Comparison of ENCODE assay signal across 8 cellular contexts in the genomic region with DNA sequence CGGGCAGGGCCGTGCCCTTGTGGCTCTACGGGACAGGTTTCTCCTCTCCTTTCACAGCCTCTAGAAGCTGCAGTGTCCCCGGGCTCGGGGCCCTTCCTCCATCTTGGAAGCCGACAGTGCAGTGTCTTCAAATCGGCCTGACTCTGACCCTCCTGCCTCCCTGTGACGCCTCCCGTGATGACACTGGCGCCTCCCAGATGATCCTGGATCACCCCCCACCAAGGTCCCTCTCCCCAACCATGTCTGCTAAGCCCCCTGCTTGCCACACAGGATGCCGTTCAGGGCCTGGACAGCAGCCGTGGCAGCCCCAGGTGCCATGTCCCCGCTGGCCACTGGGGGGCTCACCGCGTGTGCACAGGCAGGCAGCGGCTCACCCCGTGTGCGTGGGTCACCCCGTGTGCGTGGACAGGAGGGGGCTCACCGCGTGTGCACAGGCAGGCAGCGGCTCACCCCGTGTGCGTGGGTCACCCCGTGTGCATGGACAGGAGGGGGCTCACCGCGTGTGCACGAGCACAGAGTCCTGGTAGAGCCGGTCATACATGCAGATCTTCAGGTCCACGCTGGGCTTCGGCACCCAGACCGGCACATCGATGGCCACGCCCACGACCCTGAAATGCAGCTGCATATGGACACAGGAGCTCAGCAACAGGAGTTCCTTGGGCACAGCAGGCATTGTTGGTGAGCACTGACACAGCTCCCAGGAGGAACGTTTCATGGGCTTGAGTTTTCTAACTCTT. TPM values are rescaled to one million over a fixed set of nuclear protein-coding genes. Genes with fewer than 3 reads are reported as not detected.
DNase-seq lines count a peak whose midpoint lies in the region; ATAC-seq, FAIRE-seq and TF ChIP-seq lines count a peak whose summit lies in the region.

No MANE protein-coding gene starts in this region.

- in situ Hi-C loops in GM13977 (cut with MboI; ENCODE audit: low pct_unique_long_range_greater_than_20kb, low sequenced_read_pairs, unreplicated experiment), result no loop called here

- no peak for FAIRE-seq in A549 (lab: Jason Lieb, UNC)

- H3K4me3 Mint-ChIP-seq in activated T-helper 17 cell treated with anti-CD3 and anti-CD28 coated beads, Interleukin-2, amount 50 U/mL, for 72 hours, result peak overlapping the region; percentile 14

- peak; percentile 94 to 97 for ATAC-seq in A549
- peak; percentile 89 for ATAC-seq in activated T-helper 17 cell treated with anti-CD3 and anti-CD28 coated beads, Interleukin-2, amount 50 U/mL, for 72 hours (replicated peaks)
- no peak for ATAC-seq in HG02763 (IDR thresholded peaks at IDR 0.05; ENCODE audit: unreplicated experiment)
- no peak for ATAC-seq in HG03439 (IDR thresholded peaks at IDR 0.05; ENCODE audit: unreplicated experiment)

- TF ChIP-seq CTCF in A549 (IDR thresholded peaks at IDR 0.05) (peak; percentile 67), GM13977 (IDR thresholded peaks at IDR 0.05; ENCODE audit: extremely low read depth, insufficient read depth, missing control alignments) (peak; percentile 85)

- H3K4me1 Mint-ChIP-seq in activated T-helper 17 cell treated with anti-CD3 and anti-CD28 coated beads, Interleukin-2, amount 50 U/mL, for 72 hours, result no peaks in the 10 kb centered on the region

- no peaks in the 10 kb centered on the region for H3K36me3 Mint-ChIP-seq in activated T-helper 17 cell treated with anti-CD3 and anti-CD28 coated beads, Interleukin-2, amount 50 U/mL, for 72 hours (ENCODE audit: low read depth)

- intact Hi-C loops in posterior vena cava (cut with DNase I), result loop anchor here in 1 of 2 donors (5.0 kb wide), 1 partner anchor 103 kb away; no protein-coding TSS in a partner anchor

- WGBS in A549 (ENCODE audit: missing lambda C conversion rate), result 22% methylated on average over 11 of the region's 37 CpGs

- CTCF ChIA-PET in A549 (lab: Yijun Ruan, JAX), result interaction anchor here (0.5 to 12.7 kb wide), 16 partner anchors 9 to 230 kb away, joined by 3 to 127 read pairs (median 4); no protein-coding TSS in a partner anchor

- no peak for TF ChIP-seq EP300 in A549 (IDR thresholded peaks at IDR 0.05)

- TF ChIP-seq RAD21 in A549 (conservative IDR thresholded peaks at IDR 0.05 in 1 of 2, IDR thresholded peaks at IDR 0.05 in 1 of 2), result peak; percentile 37 to 42; a peak in 3 of 5 replicates

- H3K9me3 Mint-ChIP-seq in activated T-helper 17 cell treated with anti-CD3 and anti-CD28 coated beads, Interleukin-2, amount 50 U/mL, for 72 hours, result no peaks in the 10 kb centered on the region

- peak overlapping the region in 1 of 2 experiments; percentile 57; a peak in 3 of 6 replicates for H3K27ac ChIP-seq in A549

- no peak for TF ChIP-seq POLR2A in A549 (IDR thresholded peaks at IDR 0.05; ENCODE audit: low read length)

- DNase-seq in A549 (ENCODE audit: low read depth in 1 of 2, low spot score in 1 of 2) (peak; percentile 64 to 71), GM13977 (ENCODE audit: low spot score) (peak; percentile 79), OCI-M1 (lab: John Stamatoyannopoulos, UW) (peak; percentile 57), germinal center (ENCODE audit: low spot score) (peak; percentile 57), posterior vena cava (ENCODE audit: low spot score) (peak; percentile 87)

- H3K4me2 ChIP-seq in A549, result peak overlapping the region; percentile 67

- no peaks in the 10 kb centered on the region for H3K4me1 ChIP-seq in A549

- no peak overlapping the region for H3K27ac Mint-ChIP-seq in activated T-helper 17 cell treated with anti-CD3 and anti-CD28 coated beads, Interleukin-2, amount 50 U/mL, for 72 hours

- peaks cover 3% of the 10 kb centered on the region for H3K27me3 Mint-ChIP-seq in activated T-helper 17 cell treated with anti-CD3 and anti-CD28 coated beads, Interleukin-2, amount 50 U/mL, for 72 hours

- 0 out of 3 replicates have a peak overlapping the region, but pooled peaks have one; percentile 11 for H3K4me3 ChIP-seq in A549

- H3K9me3 ChIP-seq in A549, result no peaks in the 10 kb centered on the region

- POLR2A ChIA-PET in A549 (lab: Yijun Ruan, JAX), result no interaction called here

TF ChIP-seq in A549, 52 proteins besides CTCF, POLR2A, EP300 and RAD21 (continues in another document):
- TF ChIP-seq CBX8 (IDR thresholded peaks at IDR 0.05), result no peak
- no peak for TF ChIP-seq CEBPB (IDR thresholded peaks at IDR 0.05)
- TF ChIP-seq NFE2L2 (conservative IDR thresholded peaks at IDR 0.05; ENCODE audit: low read length), result no peak
- TF ChIP-seq RCOR1 (IDR thresholded peaks at IDR 0.05; ENCODE audit: low read depth, low read length), result no peak
- TF ChIP-seq CBX2 (IDR thresholded peaks at IDR 0.05; ENCODE audit: borderline replicate concordance, low read depth), result no peak
- TF ChIP-seq ZC3H11A (IDR thresholded peaks at IDR 0.05), result no peak
- no peak for TF ChIP-seq ZFP36 (IDR thresholded peaks at IDR 0.05; ENCODE audit: borderline replicate concordance, partially characterized antibody)
- TF ChIP-seq CHD4 (IDR thresholded peaks at IDR 0.05; ENCODE audit: borderline replicate concordance), result no peak
- peak; percentile 72 for TF ChIP-seq SMC3 (IDR thresholded peaks at IDR 0.05)
- no peak for TF ChIP-seq HDAC2 (IDR thresholded peaks at IDR 0.05)
- TF ChIP-seq, protein P1, sequence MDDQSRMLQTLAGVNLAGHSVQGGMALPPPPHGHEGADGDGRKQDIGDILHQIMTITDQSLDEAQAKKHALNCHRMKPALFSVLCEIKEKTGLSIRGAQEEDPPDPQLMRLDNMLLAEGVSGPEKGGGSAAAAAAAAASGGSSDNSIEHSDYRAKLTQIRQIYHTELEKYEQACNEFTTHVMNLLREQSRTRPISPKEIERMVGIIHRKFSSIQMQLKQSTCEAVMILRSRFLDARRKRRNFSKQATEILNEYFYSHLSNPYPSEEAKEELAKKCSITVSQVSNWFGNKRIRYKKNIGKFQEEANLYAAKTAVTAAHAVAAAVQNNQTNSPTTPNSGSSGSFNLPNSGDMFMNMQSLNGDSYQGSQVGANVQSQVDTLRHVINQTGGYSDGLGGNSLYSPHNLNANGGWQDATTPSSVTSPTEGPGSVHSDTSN (IDR thresholded peaks at IDR 0.05), result no peak

RNA-seq across cellular contexts. Expression of a gene that starts 24.9 kb away (rescaled TPM):
- polyA plus RNA-seq in A549 (2011; rRNA removed) (0.41 and 0.52 TPM in 2 replicates), A549 (2017; fragmentation: RNase III; extraction: RNeasy Plus Mini Kit Qiagen cat#74134 plus additional on column Dnase treatment) (0.36 to 0.38 TPM (median 0.37 TPM) in 3 replicates)
- 1.5 and 2.1 TPM in 2 replicates for polyA plus RNA-seq in A549 (2012; cell fraction: cytosol; rRNA removed)
- polyA plus RNA-seq in A549 (2012; cell fraction: nucleus; rRNA removed), result 2.4 and 3.5 TPM in 2 replicates
- polyA minus RNA-seq in A549 (2011; rRNA and poly(A)+ RNA removed), result 0.54 TPM in 1 of 2 replicates, not detected in the other
- 1 to 10 TPM; 1.8 to 2.0 TPM for total RNA-seq in activated T-helper 17 cell treated with anti-CD3 and anti-CD28 coated beads, Interleukin-2, amount 50 U/mL, for 72 hours
- total RNA-seq in posterior vena cava, result not detected

RNA-seq across cellular contexts. Expression of a gene that starts 28.9 kb away (rescaled TPM):
- 0.29 and 0.49 TPM in 2 replicates for polyA plus RNA-seq in A549 (2011; rRNA removed)
- 0.08 and 0.12 TPM in 2 replicates for polyA plus RNA-seq in A549 (2012; cell fraction: cytosol; rRNA removed)
- 2.3 and 2.7 TPM in 2 replicates for polyA plus RNA-seq in A549 (2012; cell fraction: nucleus; rRNA removed)
- 0.35 to 0.55 TPM (median 0.49 TPM) in 3 replicates for polyA plus RNA-seq in A549 (2017; fragmentation: RNase III; extraction: RNeasy Plus Mini Kit Qiagen cat#74134 plus additional on column Dnase treatment)
- not detected in 2 replicates for polyA minus RNA-seq in A549 (2011; rRNA and poly(A)+ RNA removed)
- total RNA-seq in activated T-helper 17 cell treated with anti-CD3 and anti-CD28 coated beads, Interleukin-2, amount 50 U/mL, for 72 hours, result 1 to 10 TPM in 1 of 2 donors, under 1 TPM in 1; 0.86 to 1.7 TPM
- under 1 TPM in 1 of 2 donors, not detected in 1; 0.37 TPM for total RNA-seq in posterior vena cava

RNA-seq across cellular contexts. Expression of a gene that starts 53.1 kb away (rescaled TPM):
- polyA plus RNA-seq in A549 (2011; rRNA removed), result 270 and 294 TPM in 2 replicates
- 247 and 286 TPM in 2 replicates for polyA plus RNA-seq in A549 (2012; cell fraction: cytosol; rRNA removed)
- polyA plus RNA-seq in A549 (2012; cell fraction: nucleus; rRNA removed), result 176 and 181 TPM in 2 replicates
- polyA plus RNA-seq in A549 (2017; fragmentation: RNase III; extraction: RNeasy Plus Mini Kit Qiagen cat#74134 plus additional on column Dnase treatment), result 158 to 160 TPM (median 159 TPM) in 3 replicates
- polyA minus RNA-seq in A549 (2011; rRNA and poly(A)+ RNA removed), result 380 and 522 TPM in 2 replicates
- 100 to 1,000 TPM; 266 to 410 TPM for total RNA-seq in activated T-helper 17 cell treated with anti-CD3 and anti-CD28 coated beads, Interleukin-2, amount 50 U/mL, for 72 hours
- total RNA-seq in posterior vena cava, result 100 to 1,000 TPM; 318 to 379 TPM

RNA-seq across cellular contexts. Expression of a gene that starts 59.6 kb away (rescaled TPM):
- 0.04 and 0.13 TPM in 2 replicates for polyA plus RNA-seq in A549 (2011; rRNA removed)
- polyA plus RNA-seq in A549 (2012; cell fraction: cytosol; rRNA removed), result 0.08 TPM in 1 of 2 replicates, not detected in the other
- 0.10 and 0.16 TPM in 2 replicates for polyA plus RNA-seq in A549 (2012; cell fraction: nucleus; rRNA removed)
- polyA plus RNA-seq in A549 (2017; fragmentation: RNase III; extraction: RNeasy Plus Mini Kit Qiagen cat#74134 plus additional on column Dnase treatment), result 0.03 to 0.05 TPM in 2 of 3 replicates, not detected in the other
- not detected in 2 replicates for polyA minus RNA-seq in A549 (2011; rRNA and poly(A)+ RNA removed)
- total RNA-seq in activated T-helper 17 cell treated with anti-CD3 and anti-CD28 coated beads, Interleukin-2, amount 50 U/mL, for 72 hours, result not detected
- not detected for total RNA-seq in posterior vena cava

Comparison
In these comparisons a context has a peak if more than half of its experiments do, and no peak if none do; other contexts are left out.
1. ATAC-seq: peak in A549 (2 of 2) and activated T-helper 17 cell treated with anti-CD3 and anti-CD28 coated beads, Interleukin-2, amount 50 U/mL, for 72 hours (single experiment); none in HG02763 (single experiment) and HG03439 (single experiment).
2. Peak in every context shown above with its lines, with median percentiles within 50 percentile points of each other: DNase-seq.